In genomic region chr5:76714771-76715483, GRCh38 we compare ENCODE assay signal across 8 cellular contexts. TPM values are rescaled to one million over a fixed set of nuclear protein-coding genes. Genes with fewer than 3 reads are reported as not detected.
DNase-seq lines count a peak whose midpoint lies in the region; ATAC-seq, FAIRE-seq and TF ChIP-seq lines count a peak whose summit lies in the region.

No MANE protein-coding gene starts in this region.

- peak overlapping the region; percentile 93 for H3K4me2 ChIP-seq in keratinocyte (ENCODE audit: control insufficient read depth, extremely low read depth, insufficient read depth, low read depth, low read length)

- no peak for TF ChIP-seq CTCF in astrocyte of the spinal cord (IDR thresholded peaks at IDR 0.05; ENCODE audit: low read depth, low read length)
- no peak for TF ChIP-seq CTCF in keratinocyte (optimal IDR thresholded peaks at IDR 0.05 in 1 of 3, IDR thresholded peaks at IDR 0.05 in 1 of 3, conservative IDR thresholded peaks at IDR 0.05 in 1 of 3; ENCODE audit: extremely low read depth in 1 of 3, insufficient read depth in 2 of 3, low read length in 3 of 3)

- H3K36me3 ChIP-seq in keratinocyte (ENCODE audit: control insufficient read depth in 2 of 2, extremely low read depth in 1 of 2, insufficient read depth in 2 of 2, low read length in 2 of 2) = no peaks in the 10 kb centered on the region

- peaks cover 29% of the 10 kb centered on the region for H3K4me1 ChIP-seq in keratinocyte (ENCODE audit: control insufficient read depth, extremely low read depth, insufficient read depth, low read length)

- FAIRE-seq in keratinocyte (lab: Jason Lieb, UNC) = no peak

- peak overlapping the region; percentile 64 for H3K27ac ChIP-seq in keratinocyte (ENCODE audit: control insufficient read depth, insufficient read depth, low read length)

- ATAC-seq in GM19328 (IDR thresholded peaks at IDR 0.05; ENCODE audit: unreplicated experiment) = no peak

- in situ Hi-C loops in astrocyte of the spinal cord (cut with HindIII; ENCODE audit: low sequenced_read_pairs) = loop anchor here (25.0 kb wide), 2 partner anchors 97 to 103 kb away; partner anchors contain the start of genes F2RL1 and F2RL2

- H4K20me1 ChIP-seq in keratinocyte (ENCODE audit: control insufficient read depth, extremely low read depth, insufficient read depth, low read length) = no peaks in the 10 kb centered on the region

- H2AFZ ChIP-seq in keratinocyte (ENCODE audit: control insufficient read depth, low read length) = peak overlapping the region; percentile 93

- peak; percentile 17 for DNase-seq in GM03348 (ENCODE audit: low spot score)
- peak; percentile 39 for DNase-seq in HuH-7.5 (ENCODE audit: low spot score)
- DNase-seq in astrocyte of the spinal cord (ENCODE audit: low read depth, low spot score) = no peak
- no peak for DNase-seq in keratinocyte (ENCODE audit: low read depth, low spot score)
- no peak for DNase-seq in NCI-H1417 treated with DMSO at 0.1 percent for 48 hours (lab: John Stamatoyannopoulos, UW)
- no peak for DNase-seq in NCI-H2227 (lab: John Stamatoyannopoulos, UW; ENCODE audit: unreplicated experiment)

- H3K79me2 ChIP-seq in keratinocyte (ENCODE audit: control insufficient read depth, insufficient read depth, low read length) = peaks cover 34% of the 10 kb centered on the region

- peaks cover 49% of the 10 kb centered on the region for H3K27me3 Mint-ChIP-seq in stimulated activated naive CD8-positive, alpha-beta T cell treated with anti-CD3 and anti-CD28 coated beads, Interleukin-15, Interleukin-2, amounts not matched to agents 100 ng/mL and 50 ng/mL, for 24 hours

- no peaks in the 10 kb centered on the region for H3K9me3 Mint-ChIP-seq in stimulated activated naive CD8-positive, alpha-beta T cell treated with anti-CD3 and anti-CD28 coated beads, Interleukin-15, Interleukin-2, amounts not matched to agents 100 ng/mL and 50 ng/mL, for 24 hours

- peak overlapping the region; percentile 88 for H3K9ac ChIP-seq in keratinocyte (ENCODE audit: control insufficient read depth, extremely low read depth, insufficient read depth, low read length)

- H3K4me1 Mint-ChIP-seq in stimulated activated naive CD8-positive, alpha-beta T cell treated with anti-CD3 and anti-CD28 coated beads, Interleukin-15, Interleukin-2, amounts not matched to agents 100 ng/mL and 50 ng/mL, for 24 hours (ENCODE audit: low read depth) = peaks cover 43% of the 10 kb centered on the region

- no peaks in the 10 kb centered on the region for H3K9me3 ChIP-seq in keratinocyte (ENCODE audit: control insufficient read depth, low read depth, low read length)

- H3K4me3 Mint-ChIP-seq in stimulated activated naive CD8-positive, alpha-beta T cell treated with anti-CD3 and anti-CD28 coated beads, Interleukin-15, Interleukin-2, amounts not matched to agents 100 ng/mL and 50 ng/mL, for 24 hours = peak overlapping the region; percentile 82

- dilution Hi-C loops in keratinocyte (cut with MboI; ENCODE audit: extremely low pct_ligation_motif_present, low sequenced_read_pairs) = no loop called here

- H3K27ac Mint-ChIP-seq in stimulated activated naive CD8-positive, alpha-beta T cell treated with anti-CD3 and anti-CD28 coated beads, Interleukin-15, Interleukin-2, amounts not matched to agents 100 ng/mL and 50 ng/mL, for 24 hours = peak overlapping the region; percentile 31

- H3K9me1 ChIP-seq in keratinocyte (ENCODE audit: control insufficient read depth, extremely low read depth, insufficient read depth, low read length) = no peaks in the 10 kb centered on the region

- peaks cover 3% of the 10 kb centered on the region for H3K36me3 Mint-ChIP-seq in stimulated activated naive CD8-positive, alpha-beta T cell treated with anti-CD3 and anti-CD28 coated beads, Interleukin-15, Interleukin-2, amounts not matched to agents 100 ng/mL and 50 ng/mL, for 24 hours (ENCODE audit: low read depth)

- H3K4me3 ChIP-seq in astrocyte of the spinal cord (ENCODE audit: low read depth, low read length) = peak overlapping the region; percentile 97
- H3K4me3 ChIP-seq in keratinocyte (ENCODE audit: control insufficient read depth in 2 of 3, extremely low read depth in 1 of 3, insufficient read depth in 2 of 3, low read depth in 1 of 3, low read length in 3 of 3) = peak overlapping the region in 2 of 3 experiments; percentile 93 to 97

- H3K27me3 ChIP-seq in keratinocyte (ENCODE audit: control insufficient read depth, extremely low read depth, insufficient read depth, low read length) = peaks cover 5% of the 10 kb centered on the region

RNA-seq across cellular contexts. Expression of gene F2R, which starts 1.0 kb away (rescaled TPM):
- 56.8 to 59.9 TPM (median 58.0 TPM) in 3 replicates for polyA plus RNA-seq in keratinocyte
- polyA plus RNA-seq in keratinocyte (2011; ENCODE audit: low read depth) = 26.3 TPM
- polyA plus RNA-seq in keratinocyte (2011; cell fraction: cytosol; rRNA removed) = 27.2 and 40.2 TPM in 2 replicates
- 117 and 121 TPM in 2 replicates for polyA plus RNA-seq in keratinocyte (2011; cell fraction: nucleus; rRNA removed)
- 25.1 and 31.5 TPM in 2 replicates for polyA plus RNA-seq in keratinocyte (2012; ENCODE audit: low replicate concordance)
- 45.7 to 62.1 TPM (median 55.9 TPM) in 3 replicates for polyA minus RNA-seq in keratinocyte
- polyA minus RNA-seq in keratinocyte (2011; cell fraction: cytosol; rRNA and poly(A)+ RNA removed) = 31.3 TPM
- polyA minus RNA-seq in keratinocyte (2011; cell fraction: nucleus; rRNA and poly(A)+ RNA removed) = 69.1 and 124 TPM in 2 replicates

Comparison
In these comparisons a context has a peak if more than half of its experiments do, and no peak if none do; other contexts are left out.
1. DNase-seq: peak in GM03348 (single experiment) and HuH-7.5 (single experiment); none in astrocyte of the spinal cord (single experiment), keratinocyte (single experiment), NCI-H1417 treated with DMSO at 0.1 percent for 48 hours (single experiment) and NCI-H2227 (single experiment).